Comparison of ENCODE assay signal across 19 cellular contexts in genomic region chr10:43250625-43250924, GRCh38. TPM values are rescaled to one million over a fixed set of nuclear protein-coding genes. Genes with fewer than 3 reads are reported as not detected.
"Had no signal": no experiment of that assay in that cellular context is flagged by ENCODE, and none has a peak within 500 bp of the region (broad histone marks: within the 10 kb centered on the region; RNA-seq: fewer than 3 reads in every experiment).

No MANE protein-coding gene starts in this region.

- DNase-seq: activated CD4-positive, CD25-positive, alpha-beta regulatory T cell; cerebellar nuclear complex; effector CD8-positive, alpha-beta T cell; immature natural killer cell; SK-N-SH; stimulated activated CD4-positive, alpha-beta T cell treated with anti-CD3 and anti-CD28 coated beads, Interleukin-12 subunit alpha, Interleukin-12 subunit beta, amount 100 ng/mL, for 4 hours; stimulated activated CD4-positive, alpha-beta T cell treated with anti-CD3 and anti-CD28 coated beads, Interleukin-1b, Interleukin-23, amount 100 ng/mL, for 48 hours; stimulated activated naive CD4-positive, alpha-beta T cell treated with Interleukin-2 at 50 U/mL for 16 hours had no signal

- H3K27ac Mint-ChIP-seq: activated CD8-positive, alpha-beta T cell treated with anti-CD3 and anti-CD28 coated beads for 36 hours; activated T-cell treated with anti-CD3 and anti-CD28 coated beads, Interleukin-2, amount 50 U/mL, for 24 hours; activated T-helper 2 cell treated with anti-CD3 and anti-CD28 coated beads, Interferon-gamma antibody, Interleukin-2, Interleukin-4, amounts not matched to agents 10 μg/mL and 5 μg/mL and 100 μg/mL, durations not matched to agents 14 hours and 24 hours and 36 hours; dendritic cell treated with granulocyte-macrophage colony-stimulating factor and Interleukin-4, amounts not matched to agents 40 ng/mL and 50 ng/mL, for 4 days; progenitor cell of endocrine pancreas; type B pancreatic cell had no signal

- H3K36me3 Mint-ChIP-seq: immature natural killer cell; naive thymus-derived CD8-positive, alpha-beta T cell; type B pancreatic cell had no signal

- H3K27ac ChIP-seq: ascending aorta, esophagus muscularis mucosa, heart right ventricle, lower lobe of right lung had no signal

- H3K4me2 ChIP-seq: SK-N-SH had no signal

- H3K4me3 ChIP-seq: ascending aorta, esophagus muscularis mucosa, heart right ventricle, lower lobe of right lung had no signal

- H3K4me3 Mint-ChIP-seq: activated CD8-positive, alpha-beta T cell treated with anti-CD3 and anti-CD28 coated beads for 36 hours; activated T-cell treated with anti-CD3 and anti-CD28 coated beads, Interleukin-2, amount 50 U/mL, for 24 hours; dendritic cell treated with granulocyte-macrophage colony-stimulating factor and Interleukin-4, amounts not matched to agents 40 ng/mL and 50 ng/mL, for 4 days; type B pancreatic cell had no signal

- H3K9me3 Mint-ChIP-seq: activated CD8-positive, alpha-beta T cell treated with anti-CD3 and anti-CD28 coated beads for 36 hours; activated T-cell treated with anti-CD3 and anti-CD28 coated beads, Interleukin-2, amount 50 U/mL, for 24 hours; activated T-helper 2 cell treated with anti-CD3 and anti-CD28 coated beads, Interferon-gamma antibody, Interleukin-2, Interleukin-4, amounts not matched to agents 10 μg/mL and 5 μg/mL and 100 μg/mL, durations not matched to agents 14 hours and 24 hours and 36 hours; naive thymus-derived CD8-positive, alpha-beta T cell; type B pancreatic cell had no signal

- H3K9me3 ChIP-seq: SK-N-SH had no signal

- H3K27me3 Mint-ChIP-seq: activated CD8-positive, alpha-beta T cell treated with anti-CD3 and anti-CD28 coated beads for 36 hours; activated T-cell treated with anti-CD3 and anti-CD28 coated beads, Interleukin-2, amount 50 U/mL, for 24 hours; naive thymus-derived CD8-positive, alpha-beta T cell; progenitor cell of endocrine pancreas had no signal

- H3K36me3 ChIP-seq: ascending aorta, esophagus muscularis mucosa, heart right ventricle, lower lobe of right lung had no signal

- H3K27me3 ChIP-seq: ascending aorta had no signal

- H3K4me1 ChIP-seq: ascending aorta had no signal

RNA-seq across cellular contexts. Expression of gene RASGEF1A, which starts 16.3 kb away (rescaled TPM):
- total RNA-seq: ascending aorta had no signal
- polyA plus RNA-seq: SK-N-SH had no signal
